ENCODE assay signal across 10 cellular contexts in the genomic region with DNA sequence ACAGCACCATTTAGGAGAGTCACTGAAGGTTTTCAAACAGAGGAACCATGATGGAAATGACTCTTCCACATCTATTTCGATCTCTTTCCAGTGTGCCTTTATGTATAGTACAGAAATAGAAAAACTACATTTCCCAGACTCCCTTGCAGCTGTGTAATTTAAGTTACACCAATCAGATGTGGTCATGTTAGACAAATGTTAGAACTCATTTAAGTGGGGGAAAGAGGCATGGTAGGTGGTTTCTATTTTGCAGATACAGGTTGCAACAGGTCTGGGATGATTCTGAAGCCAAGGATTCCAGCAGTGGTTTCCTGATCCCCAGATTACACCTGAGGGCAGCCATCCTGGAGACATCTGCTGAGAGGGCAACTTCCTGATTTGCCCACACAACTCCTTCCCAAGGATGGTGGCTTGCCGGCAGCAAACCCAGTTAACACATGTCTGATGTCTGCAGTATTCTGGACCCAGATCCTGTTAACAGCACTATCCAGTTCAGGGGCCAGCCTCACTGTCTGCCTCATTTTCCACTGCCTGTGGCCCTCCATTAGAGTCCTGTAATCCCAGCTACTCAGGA. TPM values are rescaled to one million over a fixed set of nuclear protein-coding genes. Genes with fewer than 3 reads are reported as not detected.
DNase-seq lines count a peak whose midpoint lies in the region; ATAC-seq and TF ChIP-seq lines count a peak whose summit lies in the region.
"Had no signal": no experiment of that assay in that cellular context is flagged by ENCODE, and none has a peak within 500 bp of the region (broad histone marks: within the 10 kb centered on the region; RNA-seq: fewer than 3 reads in every experiment).

No MANE protein-coding gene starts in this region.

- peak overlapping the region in 3 of 10 donors; percentile 39 to 76 (median 48) for H3K27ac Mint-ChIP-seq in naive thymus-derived CD8-positive, alpha-beta T cell
- H3K27ac Mint-ChIP-seq: dendritic cell treated with granulocyte-macrophage colony-stimulating factor and Interleukin-4, amounts not matched to agents 40 ng/mL and 50 ng/mL, for 4 days had no signal

- H3K36me3 Mint-ChIP-seq in naive thymus-derived CD8-positive, alpha-beta T cell, result no peaks in the 10 kb centered on the region

- in situ Hi-C loops in KBM-7 (cut with MboI; ENCODE audit: low pct_unique_long_range_greater_than_20kb, low sequenced_read_pairs), result no loop called here

- no peaks in the 10 kb centered on the region for H3K27me3 Mint-ChIP-seq in naive thymus-derived CD8-positive, alpha-beta T cell

- peak; percentile 56 to 70 for ATAC-seq in naive thymus-derived CD8-positive, alpha-beta T cell
- ATAC-seq in GM18873 (IDR thresholded peaks at IDR 0.05; ENCODE audit: low FRiP score, unreplicated experiment) (no peak), HG03469 (IDR thresholded peaks at IDR 0.05; ENCODE audit: unreplicated experiment) (no peak)

- POLR2A ChIA-PET in naive thymus-derived CD8-positive, alpha-beta T cell (lab: Charles Lee), result no interaction called here

- H3K9me3 Mint-ChIP-seq in naive thymus-derived CD8-positive, alpha-beta T cell, result peaks cover 0 to 1% (median 0%) of the 10 kb centered on the region in 9 donors
- H3K9me3 Mint-ChIP-seq: dendritic cell treated with granulocyte-macrophage colony-stimulating factor and Interleukin-4, amounts not matched to agents 40 ng/mL and 50 ng/mL, for 4 days had no signal

- peak overlapping the region in 3 of 10 donors; percentile 10 to 39 (median 15) for H3K4me3 Mint-ChIP-seq in naive thymus-derived CD8-positive, alpha-beta T cell
- H3K4me3 Mint-ChIP-seq: dendritic cell treated with granulocyte-macrophage colony-stimulating factor and Interleukin-4, amounts not matched to agents 40 ng/mL and 50 ng/mL, for 4 days had no signal

- no peak overlapping the region for H3K4me3 ChIP-seq in cardiac fibroblast (replicated peaks in 1 of 2; ENCODE audit: low read depth in 2 of 2, low read length in 2 of 2)

- peaks cover 0 to 13% (median 5%) of the 10 kb centered on the region in 4 donors for H3K4me1 Mint-ChIP-seq in naive thymus-derived CD8-positive, alpha-beta T cell

- DNase-seq in EL, result peak; percentile 13
- peak; percentile 35 for DNase-seq in KBM-7
- DNase-seq in cardiac fibroblast (ENCODE audit: low read depth in 2 of 2), result peak; percentile 6 to 18
- peak in 3 of 10 donors; percentile 15 to 29 (median 18) for DNase-seq in naive thymus-derived CD8-positive, alpha-beta T cell
- no peak for DNase-seq in NCI-H1930 (lab: John Stamatoyannopoulos, UW)
- no peak for DNase-seq in D341Med (ENCODE audit: low spot score)
- DNase-seq: NCI-H187 treated with DMSO at 0.1 percent for 48 hours had no signal

- TF ChIP-seq CTCF in cardiac fibroblast (IDR thresholded peaks at IDR 0.05; ENCODE audit: low read depth, low read length), result no peak

RNA-seq across cellular contexts. Expression of gene PDK3, which starts 38.7 kb away (rescaled TPM):
- 10 to 100 TPM; 26.7 to 27.0 TPM for total RNA-seq in naive thymus-derived CD8-positive, alpha-beta T cell
- polyA plus RNA-seq in naive thymus-derived CD8-positive, alpha-beta T cell, result 10 to 100 TPM; 34.4 to 40.4 (median 39.9) TPM

Comparison
In these comparisons a context has a peak if more than half of its experiments do, and no peak if none do; other contexts are left out.
1. DNase-seq: peak in EL (single experiment), KBM-7 (single experiment) and cardiac fibroblast (2 of 2); none in NCI-H1930 (0 of 2) and D341Med (single experiment).
2. ATAC-seq: peak in naive thymus-derived CD8-positive, alpha-beta T cell (2 of 2); none in GM18873 (single experiment) and HG03469 (single experiment).